ENCODE assay signal across 1 cellular context in genomic region chr11:70502677-70503076, GRCh38.
TF ChIP-seq lines count a peak whose summit lies in the region.

No MANE protein-coding gene starts in this region.

TF ChIP-seq in WTC11, 78 proteins besides CTCF, POLR2A, EP300 and RAD21 (continued from another document):
- no peak for TF ChIP-seq ZNF532 (CRISPR knock-in tag; IDR thresholded peaks at IDR 0.05; ENCODE audit: borderline replicate concordance)
- no peak for TF ChIP-seq ZNF317 (CRISPR knock-in tag; IDR thresholded peaks at IDR 0.05; ENCODE audit: borderline replicate concordance, low read depth)
- no peak for TF ChIP-seq AFF4 (CRISPR knock-in tag; IDR thresholded peaks at IDR 0.05; ENCODE audit: borderline replicate concordance)
- no peak for TF ChIP-seq NR1H2 (CRISPR knock-in tag; IDR thresholded peaks at IDR 0.05)
- TF ChIP-seq, protein P1, sequence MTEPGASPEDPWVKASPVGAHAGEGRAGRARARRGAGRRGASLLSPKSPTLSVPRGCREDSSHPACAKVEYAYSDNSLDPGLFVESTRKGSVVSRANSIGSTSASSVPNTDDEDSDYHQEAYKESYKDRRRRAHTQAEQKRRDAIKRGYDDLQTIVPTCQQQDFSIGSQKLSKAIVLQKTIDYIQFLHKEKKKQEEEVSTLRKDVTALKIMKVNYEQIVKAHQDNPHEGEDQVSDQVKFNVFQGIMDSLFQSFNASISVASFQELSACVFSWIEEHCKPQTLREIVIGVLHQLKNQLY (CRISPR knock-in tag; IDR thresholded peaks at IDR 0.05): no peak
- TF ChIP-seq E2F4 (CRISPR knock-in tag; IDR thresholded peaks at IDR 0.05; ENCODE audit: borderline replicate concordance, low read depth): no peak
- TF ChIP-seq TCF7 (CRISPR knock-in tag; IDR thresholded peaks at IDR 0.05; ENCODE audit: low read depth): no peak
- TF ChIP-seq, protein P2, sequence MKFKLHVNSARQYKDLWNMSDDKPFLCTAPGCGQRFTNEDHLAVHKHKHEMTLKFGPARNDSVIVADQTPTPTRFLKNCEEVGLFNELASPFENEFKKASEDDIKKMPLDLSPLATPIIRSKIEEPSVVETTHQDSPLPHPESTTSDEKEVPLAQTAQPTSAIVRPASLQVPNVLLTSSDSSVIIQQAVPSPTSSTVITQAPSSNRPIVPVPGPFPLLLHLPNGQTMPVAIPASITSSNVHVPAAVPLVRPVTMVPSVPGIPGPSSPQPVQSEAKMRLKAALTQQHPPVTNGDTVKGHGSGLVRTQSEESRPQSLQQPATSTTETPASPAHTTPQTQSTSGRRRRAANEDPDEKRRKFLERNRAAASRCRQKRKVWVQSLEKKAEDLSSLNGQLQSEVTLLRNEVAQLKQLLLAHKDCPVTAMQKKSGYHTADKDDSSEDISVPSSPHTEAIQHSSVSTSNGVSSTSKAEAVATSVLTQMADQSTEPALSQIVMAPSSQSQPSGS (CRISPR knock-in tag; IDR thresholded peaks at IDR 0.05; ENCODE audit: borderline replicate concordance, low read depth): no peak
